Comparison of ENCODE assay signal across 8 cellular contexts in genomic region chr6:116462516-116462915, GRCh38. TPM values are rescaled to one million over a fixed set of nuclear protein-coding genes. Genes with fewer than 3 reads are reported as not detected.
DNase-seq lines count a peak whose midpoint lies in the region; ATAC-seq, FAIRE-seq and TF ChIP-seq lines count a peak whose summit lies in the region.

No MANE protein-coding gene starts in this region.

- no peak overlapping the region for H2BK20ac ChIP-seq in H1 (ENCODE audit: low read length)

- no peak for FAIRE-seq in H1 (lab: Jason Lieb, UNC)

- no peaks in the 10 kb centered on the region for H3K9me3 Mint-ChIP-seq in activated naive CD4-positive, alpha-beta T cell treated with anti-CD3 and anti-CD28 coated beads, Interleukin-2, amount 50 U/mL, for 24 hours
- no peaks in the 10 kb centered on the region for H3K9me3 Mint-ChIP-seq in activated naive CD4-positive, alpha-beta T cell treated with anti-CD3 and anti-CD28 coated beads, Interleukin-2, amount 50 U/mL, for 72 hours

- no peak overlapping the region for H3K14ac ChIP-seq in H1 (ENCODE audit: insufficient read length)

- H3K27me3 ChIP-seq in H1 (replicated peaks in 1 of 4; ENCODE audit: control insufficient read depth in 3 of 4, extremely low read depth in 1 of 4, insufficient read depth in 3 of 4, low read length in 3 of 4) = peaks cover 8 to 33% (median 25%) of the 10 kb centered on the region in 4 experiments
- no peaks in the 10 kb centered on the region for H3K27me3 ChIP-seq in aorta (ENCODE audit: control insufficient read depth in 1 of 2, insufficient read depth in 2 of 2, low read length in 1 of 2)

- TF ChIP-seq RAD21 in H1 (IDR thresholded peaks at IDR 0.05 in 1 of 2, conservative IDR thresholded peaks at IDR 0.05 in 1 of 2; ENCODE audit: low read depth in 2 of 2, low read length in 2 of 2) = no peak

- no peaks in the 10 kb centered on the region for H3K79me1 ChIP-seq in H1 (ENCODE audit: low read depth, low read length)

- H3K4me3 ChIP-seq in H1 (ENCODE audit: extremely low read depth in 1 of 4, insufficient read depth in 2 of 4, low read depth in 3 of 4, low read length in 4 of 4) (peak overlapping the region; percentile 23 to 57 (median 43); a peak in 6 of 8 replicates), retinal pigment epithelial cell (ENCODE audit: low read length) (peak overlapping the region; percentile 31), aorta (ENCODE audit: low read length in 2 of 2) (peak overlapping the region in 1 of 2 donors; percentile 43)

- CTCF ChIA-PET in H1 (lab: Charles Lee; ENCODE audit: partially characterized antibody) = interaction anchor here (0.8 to 1.6 kb wide), 12 partner anchors 9 to 234 kb away, joined by 3 to 7 read pairs (median 4); no protein-coding TSS in a partner anchor

- H4K91ac ChIP-seq in H1 (replicated peaks; ENCODE audit: insufficient read length, low read length) = no peak overlapping the region

- no peak overlapping the region for H3K23ac ChIP-seq in H1 (ENCODE audit: insufficient read length)

- no peak overlapping the region for H2BK5ac ChIP-seq in H1 (ENCODE audit: low read depth, low read length)

- intact Hi-C loops in aorta (cut with DNase I) = no loop called here

- TF ChIP-seq CTCF in H1 (IDR thresholded peaks at IDR 0.05; ENCODE audit: control extremely low read depth in 1 of 3, insufficient read depth in 1 of 3, low read depth in 1 of 3, low read length in 3 of 3) = no peak
- TF ChIP-seq CTCF in retinal pigment epithelial cell (conservative IDR thresholded peaks at IDR 0.05; ENCODE audit: low read depth, low read length) = no peak

- no peak overlapping the region for H3K27ac ChIP-seq in H1 (ENCODE audit: low read depth, low read length)
- no peak overlapping the region for H3K27ac ChIP-seq in aorta (ENCODE audit: low read depth in 1 of 2, low read length in 2 of 2)

- H3K27ac Mint-ChIP-seq in activated naive CD4-positive, alpha-beta T cell treated with anti-CD3 and anti-CD28 coated beads, Interleukin-2, amount 50 U/mL, for 24 hours = no peak overlapping the region
- H3K27ac Mint-ChIP-seq in activated naive CD4-positive, alpha-beta T cell treated with anti-CD3 and anti-CD28 coated beads, Interleukin-2, amount 50 U/mL, for 72 hours = no peak overlapping the region

- peaks cover 18% of the 10 kb centered on the region for H3K27me3 Mint-ChIP-seq in activated naive CD4-positive, alpha-beta T cell treated with anti-CD3 and anti-CD28 coated beads, Interleukin-2, amount 50 U/mL, for 24 hours

- 65% methylated on average over 11 of the region's 11 CpGs; no CpG with 5 or more reads in 1 of the 2 experiments for WGBS in H1 (ENCODE audit: extremely low coverage in 1 of 2, insufficient coverage in 1 of 2, insufficient read length in 1 of 2, insufficient replicate concordance in 2 of 2, low coverage in 1 of 2, low lambda C conversion rate in 2 of 2, missing lambda C conversion rate in 1 of 2), 2 experiments
- 68 to 74% methylated on average over 11 of the region's 11 CpGs for WGBS in aorta, 2 donors

- peaks cover 3 to 4% (median 3%) of the 10 kb centered on the region in 4 experiments for H3K4me1 ChIP-seq in H1 (replicated peaks in 1 of 4; ENCODE audit: control insufficient read depth in 3 of 4, insufficient read depth in 4 of 4, low read length in 3 of 4)
- no peaks in the 10 kb centered on the region for H3K4me1 ChIP-seq in aorta (ENCODE audit: control insufficient read depth in 1 of 2, insufficient read depth in 2 of 2, low read length in 2 of 2)

- H2AFZ ChIP-seq in H1 (ENCODE audit: low read length) = peak overlapping the region; percentile 76

- H3K9me3 ChIP-seq in H1 (ENCODE audit: insufficient read depth in 2 of 2, low read depth in 1 of 2, low read length in 1 of 2) (no peaks in the 10 kb centered on the region), aorta (ENCODE audit: control insufficient read depth, low read length) (no peaks in the 10 kb centered on the region)

- TF ChIP-seq EP300 in H1 (IDR thresholded peaks at IDR 0.05; ENCODE audit: borderline replicate concordance in 1 of 2, low read depth in 2 of 2, low read length in 2 of 2) = no peak

- POLR2A ChIA-PET in H1 (lab: Charles Lee; ENCODE audit: partially characterized antibody) = interaction anchor here (1.0 to 1.4 kb wide), 3 partner anchors 18 to 92 kb away, joined by 3 to 8 read pairs (median 4); partner anchors contain the start of gene DSE

- no peak for DNase-seq in activated naive CD4-positive, alpha-beta T cell treated with anti-CD3 and anti-CD28 coated beads, Interleukin-2, amount 50 U/mL, for 72 hours (ENCODE audit: low spot score in 2 of 2)
- DNase-seq in H1 (ENCODE audit: low read depth in 1 of 2, low spot score in 2 of 2) = no peak
- DNase-seq in retinal pigment epithelial cell (ENCODE audit: low read depth) = no peak
- no peak for DNase-seq in NCI-H1092 (lab: John Stamatoyannopoulos, UW)
- no peak for DNase-seq in aorta
- DNase-seq in DMS 273 (lab: John Stamatoyannopoulos, UW; ENCODE audit: unreplicated experiment) = no peak

- no peaks in the 10 kb centered on the region for H3K79me2 ChIP-seq in H1 (ENCODE audit: control insufficient read depth in 1 of 2, insufficient read depth in 2 of 2, low read length in 2 of 2)

- peaks cover 27% of the 10 kb centered on the region for H3K4me1 Mint-ChIP-seq in activated naive CD4-positive, alpha-beta T cell treated with anti-CD3 and anti-CD28 coated beads, Interleukin-2, amount 50 U/mL, for 24 hours

- ATAC-seq in activated naive CD4-positive, alpha-beta T cell treated with anti-CD3 and anti-CD28 coated beads, Interleukin-2, amount 50 U/mL, for 72 hours = no peak
- ATAC-seq in HG03342 (IDR thresholded peaks at IDR 0.05; ENCODE audit: unreplicated experiment) (peak; percentile 26), aorta (ENCODE audit: low FRiP score) (no peak)

- no peak overlapping the region for H2AK5ac ChIP-seq in H1 (ENCODE audit: low read depth, low read length)

- no peaks in the 10 kb centered on the region for H4K20me1 ChIP-seq in H1 (replicated peaks in 1 of 2; ENCODE audit: control insufficient read depth in 1 of 2, insufficient read depth in 2 of 2, low read length in 2 of 2)

- H3K56ac ChIP-seq in H1 (replicated peaks; ENCODE audit: insufficient read length, low read depth, low read length) = no peak overlapping the region

- no peaks in the 10 kb centered on the region for H3K36me3 ChIP-seq in H1 (ENCODE audit: control insufficient read depth in 2 of 4, insufficient read depth in 4 of 4, low read length in 3 of 4)
- no peaks in the 10 kb centered on the region for H3K36me3 ChIP-seq in aorta (ENCODE audit: control insufficient read depth in 1 of 2, insufficient read depth in 2 of 2, low read length in 1 of 2)

- no peak overlapping the region for H2BK120ac ChIP-seq in H1 (replicated peaks; ENCODE audit: low read depth, low read length)

- no peak overlapping the region for H3K18ac ChIP-seq in H1 (ENCODE audit: extremely low read depth, low read length)

- no peak overlapping the region for H3K4ac ChIP-seq in H1 (replicated peaks; ENCODE audit: insufficient read length, low read depth, low read length)

- no peak for TF ChIP-seq POLR2A in H1 (IDR thresholded peaks at IDR 0.05; ENCODE audit: control extremely low read depth in 1 of 2, low read depth in 2 of 2, low read length in 2 of 2)

- peak overlapping the region; percentile 75; the same call in 1 of the 2 replicates for H4K8ac ChIP-seq in H1 (ENCODE audit: extremely low read depth, insufficient read depth, low read length)

- H3K23me2 ChIP-seq in H1 (ENCODE audit: low read depth, low read length) = peaks cover 4% of the 10 kb centered on the region; the same call in 1 of the 2 replicates

- no peaks in the 10 kb centered on the region for H3K36me3 Mint-ChIP-seq in activated naive CD4-positive, alpha-beta T cell treated with anti-CD3 and anti-CD28 coated beads, Interleukin-2, amount 50 U/mL, for 24 hours
- H3K36me3 Mint-ChIP-seq in activated naive CD4-positive, alpha-beta T cell treated with anti-CD3 and anti-CD28 coated beads, Interleukin-2, amount 50 U/mL, for 72 hours = peaks cover 10 to 11% of the 10 kb centered on the region in 2 donors

- H4K5ac ChIP-seq in H1 (ENCODE audit: insufficient read length, low read depth, low read length) = no peak overlapping the region

- no peak overlapping the region for H2BK12ac ChIP-seq in H1 (ENCODE audit: low read depth, low read length)

- H3K4me2 ChIP-seq in H1 (ENCODE audit: insufficient read depth in 1 of 2, low read depth in 2 of 2, low read length in 2 of 2) = peak overlapping the region; percentile 57 to 87

- peak overlapping the region; percentile 82 for H3K4me3 Mint-ChIP-seq in activated naive CD4-positive, alpha-beta T cell treated with anti-CD3 and anti-CD28 coated beads, Interleukin-2, amount 50 U/mL, for 24 hours

- H2BK15ac ChIP-seq in H1 (ENCODE audit: low read length) = peak overlapping the region; percentile 85; the same call in 1 of the 2 replicates

- peak overlapping the region in 1 of 4 experiments; percentile 54; a peak in 4 of 7 replicates for H3K9ac ChIP-seq in H1 (replicated peaks in 1 of 4; ENCODE audit: extremely low read depth in 1 of 4, low read depth in 3 of 4, low read length in 3 of 4)

RNA-seq across cellular contexts. Expression of gene CALHM6, which starts 1.3 kb away (rescaled TPM):
- total RNA-seq in activated naive CD4-positive, alpha-beta T cell treated with anti-CD3 and anti-CD28 coated beads, Interleukin-2, amount 50 U/mL, for 72 hours = 10 to 100 TPM in 1 of 2 donors, under 1 TPM in 1; 0.71 to 13.9 TPM
- total RNA-seq in H1 (2021; fragmentation: NEBNext Ultra II Directional; extraction: Animal tissue kit (Norgen Biotek cat#: 25700)) = 0.93 and 1.1 TPM in 2 replicates
- polyA plus RNA-seq in H1 (2011; rRNA removed) (1.8 and 2.0 TPM in 2 replicates), aorta (10 to 100 TPM in 1 of 2 donors, under 1 TPM in 1; 0.82 to 18.7 TPM)
- 1.2 TPM for polyA plus RNA-seq in H1 (2011; cell fraction: cytosol; rRNA removed)
- polyA plus RNA-seq in H1 (2011; cell fraction: nucleus; rRNA removed) = 0.43 TPM
- 0.49 to 2.2 TPM (median 1.9 TPM) in 4 replicates for polyA plus RNA-seq in H1 (2012, experiment 1 of 2)
- polyA plus RNA-seq in H1 (2012, experiment 2 of 2) = 1.3 TPM
- 2.9 TPM for polyA plus RNA-seq in H1 (2013, experiment 1 of 2)
- 2.9 TPM for polyA plus RNA-seq in H1 (2013, experiment 2 of 2)
- polyA minus RNA-seq in H1 (2011; rRNA and poly(A)+ RNA removed) = 0.15 and 0.28 TPM in 2 replicates
- polyA minus RNA-seq in H1 (2011; cell fraction: cytosol; rRNA and poly(A)+ RNA removed) = not detected
- 0.70 TPM for polyA minus RNA-seq in H1 (2011; cell fraction: nucleus; rRNA and poly(A)+ RNA removed)
- total RNA-seq in aorta = 1 to 10 TPM; 1.8 to 5.7 TPM

RNA-seq across cellular contexts. Expression of gene CALHM5, which starts 48.9 kb away (rescaled TPM):
- not detected for total RNA-seq in activated naive CD4-positive, alpha-beta T cell treated with anti-CD3 and anti-CD28 coated beads, Interleukin-2, amount 50 U/mL, for 72 hours
- total RNA-seq in H1 (2021; fragmentation: NEBNext Ultra II Directional; extraction: Animal tissue kit (Norgen Biotek cat#: 25700)) = 0.09 and 0.17 TPM in 2 replicates
- polyA plus RNA-seq in H1 (2011; rRNA removed) (0.03 and 0.05 TPM in 2 replicates), aorta (1 to 10 TPM; 4.0 to 8.0 TPM)
- 0.04 TPM for polyA plus RNA-seq in H1 (2011; cell fraction: cytosol; rRNA removed)
- 0.04 TPM for polyA plus RNA-seq in H1 (2011; cell fraction: nucleus; rRNA removed)
- 0.08 to 0.14 TPM (median 0.11 TPM) in 4 replicates for polyA plus RNA-seq in H1 (2012, experiment 1 of 2)
- 0.01 TPM for polyA plus RNA-seq in H1 (2012, experiment 2 of 2)
- 0.14 TPM for polyA plus RNA-seq in H1 (2013, experiment 1 of 2)
- 0.20 TPM for polyA plus RNA-seq in H1 (2013, experiment 2 of 2)
- 0.16 and 0.29 TPM in 2 replicates for polyA minus RNA-seq in H1 (2011; rRNA and poly(A)+ RNA removed)
- not detected for polyA minus RNA-seq in H1 (2011; cell fraction: cytosol; rRNA and poly(A)+ RNA removed)
- 0.30 TPM for polyA minus RNA-seq in H1 (2011; cell fraction: nucleus; rRNA and poly(A)+ RNA removed)
- total RNA-seq in aorta = 10 to 100 TPM; 11.5 to 15.4 TPM

Comparison
In these comparisons a context has a peak if more than half of its experiments do, and no peak if none do; other contexts are left out.
1. RNA of gene CALHM5, which starts 48.9 kb away (total RNA-seq): 11.5 to 15.4 TPM in aorta; 0.09 to 0.17 TPM in H1 and not detected in activated naive CD4-positive, alpha-beta T cell treated with anti-CD3 and anti-CD28 coated beads, Interleukin-2, amount 50 U/mL, for 72 hours; every median in the first group is over 10 times any median in the second.